26 cellular contexts compared by ENCODE assay signal in the genomic region with DNA sequence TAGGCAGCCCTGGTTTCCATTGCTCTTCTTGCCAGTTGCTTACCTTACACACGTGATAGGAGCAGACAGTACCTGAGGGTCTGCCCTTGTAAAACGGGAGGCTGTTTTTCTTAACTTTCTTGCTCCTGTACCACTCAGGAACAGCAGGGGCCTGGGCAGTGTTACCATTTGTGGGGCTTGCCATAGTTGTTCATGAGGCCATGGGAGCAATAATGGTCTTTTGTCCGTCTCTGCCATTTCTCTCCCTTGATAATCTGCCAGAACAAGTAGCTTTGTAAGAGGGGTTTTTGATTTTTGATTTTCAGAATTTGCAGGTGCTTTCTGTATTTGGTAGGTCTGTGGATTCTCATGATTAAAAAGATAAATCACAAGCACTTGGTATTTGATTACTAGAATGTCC.
"Had no signal": no experiment of that assay in that cellular context is flagged by ENCODE, and none has a peak within 500 bp of the region (broad histone marks: within the 10 kb centered on the region; RNA-seq: fewer than 3 reads in every experiment).

No MANE protein-coding gene starts in this region.

- ATAC-seq: effector memory CD8-positive, alpha-beta T cell; gastroesophageal sphincter; left cardiac atrium; left ventricle myocardium superior; naive thymus-derived CD8-positive, alpha-beta T cell; right lobe of liver; upper lobe of right lung had no signal

- H3K9me3 Mint-ChIP-seq: activated T-helper 1 cell treated with anti-CD3 and anti-CD28 coated beads, Interleukin-12 subunit alpha, Interleukin-12 subunit beta, Interleukin-2, Interleukin-4 antibody, amounts not matched to agents 30 ng/mL and 10 ng/mL and 1 ng/mL, durations not matched to agents 14 hours and 24 hours and 36 hours; effector memory CD8-positive, alpha-beta T cell; naive thymus-derived CD8-positive, alpha-beta T cell; stimulated activated naive CD8-positive, alpha-beta T cell treated with anti-CD3 and anti-CD28 coated beads, Interleukin-15, Interleukin-2, amounts not matched to agents 100 ng/mL and 50 ng/mL, for 24 hours; T-helper 1 cell treated with Interleukin-12 subunit alpha and Interleukin-12 subunit beta and Interleukin-4 antibody, amounts not matched to agents 30 μg/mL and 1 μg/mL, for 36 hours had no signal

- DNase-seq: activated CD4-positive, alpha-beta T cell treated with anti-CD3 and anti-CD28 coated beads for 4 hours; activated CD4-positive, alpha-beta T cell treated with anti-CD3 and anti-CD28 coated beads, Interleukin-2, amount 50 U/mL, for 48 hours; activated CD8-positive, alpha-beta memory T cell treated with anti-CD3 and anti-CD28 coated beads for 24 hours; activated gamma-delta T cell treated with Interleukin-2 at 50 U/mL for 16 hours; activated naive CD4-positive, alpha-beta T cell treated with anti-CD3 and anti-CD28 coated beads, Interleukin-2, amount 50 U/mL, for 16 hours; amniotic stem cell; cerebellar nuclear complex; effector memory CD8-positive, alpha-beta T cell; islet precursor cell; left cardiac atrium; left ventricle myocardium superior; naive thymus-derived CD8-positive, alpha-beta T cell; right lobe of liver; stimulated activated CD4-positive, alpha-beta T cell treated with anti-CD3 and anti-CD28 coated beads, Interleukin-2, amount 100 ng/mL, for 48 hours; SW 1271; T-helper 9 cell; tibial artery; upper lobe of right lung had no signal

- H3K27ac Mint-ChIP-seq: activated T-helper 1 cell treated with anti-CD3 and anti-CD28 coated beads, Interleukin-12 subunit alpha, Interleukin-12 subunit beta, Interleukin-2, Interleukin-4 antibody, amounts not matched to agents 30 ng/mL and 10 ng/mL and 1 ng/mL, durations not matched to agents 14 hours and 24 hours and 36 hours; mesothelial cell of epicardium; progenitor cell of endocrine pancreas; stimulated activated naive CD8-positive, alpha-beta T cell treated with anti-CD3 and anti-CD28 coated beads, Interleukin-15, Interleukin-2, amounts not matched to agents 100 ng/mL and 50 ng/mL, for 24 hours; T-helper 1 cell treated with Interleukin-12 subunit alpha and Interleukin-12 subunit beta and Interleukin-4 antibody, amounts not matched to agents 30 μg/mL and 1 μg/mL, for 36 hours had no signal

- H3K27me3 Mint-ChIP-seq: effector memory CD8-positive, alpha-beta T cell; naive thymus-derived CD8-positive, alpha-beta T cell; progenitor cell of endocrine pancreas; stimulated activated naive CD8-positive, alpha-beta T cell treated with anti-CD3 and anti-CD28 coated beads, Interleukin-15, Interleukin-2, amounts not matched to agents 100 ng/mL and 50 ng/mL, for 24 hours had no signal

- H3K4me3 Mint-ChIP-seq: activated T-helper 1 cell treated with anti-CD3 and anti-CD28 coated beads, Interleukin-12 subunit alpha, Interleukin-12 subunit beta, Interleukin-2, Interleukin-4 antibody, amounts not matched to agents 30 ng/mL and 10 ng/mL and 1 ng/mL, durations not matched to agents 14 hours and 24 hours and 36 hours; effector memory CD8-positive, alpha-beta T cell; mesothelial cell of epicardium; naive thymus-derived CD8-positive, alpha-beta T cell; stimulated activated naive CD8-positive, alpha-beta T cell treated with anti-CD3 and anti-CD28 coated beads, Interleukin-15, Interleukin-2, amounts not matched to agents 100 ng/mL and 50 ng/mL, for 24 hours; T-helper 1 cell treated with Interleukin-12 subunit alpha and Interleukin-12 subunit beta and Interleukin-4 antibody, amounts not matched to agents 30 μg/mL and 1 μg/mL, for 36 hours had no signal

- H3K4me1 Mint-ChIP-seq: mesothelial cell of epicardium had no signal

- H3K4me3 ChIP-seq: coronary artery, gastroesophageal sphincter, hepatocyte, right lobe of liver, tibial artery, upper lobe of right lung had no signal
